8 cellular contexts compared by ENCODE assay signal in genomic region chr6:44387346-44388134, GRCh38. TPM values are rescaled to one million over a fixed set of nuclear protein-coding genes. Genes with fewer than 3 reads are reported as not detected.
DNase-seq lines count a peak whose midpoint lies in the region; ATAC-seq and TF ChIP-seq lines count a peak whose summit lies in the region.

Gene CDC5L, plus strand, starts transcription at chr6:44387706. Its CDS starts 118 bp downstream, at chr6:44387824.

- H2AFZ ChIP-seq in DND-41 (ENCODE audit: low read depth, low read length) (peak within 1 kb of the TSS; percentile 88), GM23248 (peak within 1 kb of the TSS; percentile 96)

- peaks cover 0 to 2% (median 0%) of the 10 kb centered on the region in 7 donors for H3K9me3 Mint-ChIP-seq in naive B cell
- no peaks in the 10 kb centered on the region for H3K9me3 Mint-ChIP-seq in stimulated activated memory B cell treated with anti-CD40 and anti-IgM and Interleukin-4, amounts not matched to agents 10 μg/mL and 1 μg/mL and 100 μg/mL, for 72 hours

- peaks cover 39 to 42% (median 40%) of the 10 kb centered on the region in 3 donors for H3K4me1 Mint-ChIP-seq in naive B cell
- peaks cover 40% of the 10 kb centered on the region for H3K4me1 Mint-ChIP-seq in stimulated activated memory B cell treated with anti-CD40 and anti-IgM and Interleukin-4, amounts not matched to agents 10 μg/mL and 1 μg/mL and 100 μg/mL, for 72 hours

- WGBS in GM23248 (ENCODE audit: low coverage in 1 of 2, low lambda C conversion rate in 2 of 2, missing lambda C conversion rate in 2 of 2), 2 experiments, result 0% methylated on average over 47 to 53 of the region's 56 CpGs

- H3K27ac ChIP-seq in DND-41 (ENCODE audit: low read length) (peak within 1 kb of the TSS; percentile 99), GM23248 (peak within 1 kb of the TSS; percentile 95)

- peak; percentile 98 for DNase-seq in DND-41
- peak; percentile 98 for DNase-seq in GM23248
- peak; percentile 99 for DNase-seq in LHCN-M2 (ENCODE audit: low read depth)
- DNase-seq in RPMI8226, result peak; percentile 97
- DNase-seq in activated T-helper 1 cell treated with anti-CD3 and anti-CD28 coated beads, Interleukin-2, amount 50 U/mL, for 16 hours (ENCODE audit: low read depth in 1 of 2, low spot score in 1 of 2), result peak; percentile 64 to 81
- DNase-seq in fibroblast of gingiva (ENCODE audit: low read depth), result peak; percentile 99
- DNase-seq in naive B cell, result peak; percentile 96

- H3K9me2 ChIP-seq in GM23248 (ENCODE audit: insufficient read depth), result no peaks in the 10 kb centered on the region

- H3K4me3 ChIP-seq in DND-41 (ENCODE audit: low read depth in 1 of 2, low read length in 2 of 2) (peak within 1 kb of the TSS; percentile 47 to 63), GM23248 (peak within 1 kb of the TSS; percentile 93)

- H3K27me3 ChIP-seq in DND-41 (ENCODE audit: insufficient read depth, low read length, poor library complexity) (no peaks in the 10 kb centered on the region), GM23248 (replicated peaks; ENCODE audit: insufficient read depth) (no peaks in the 10 kb centered on the region)

- peak within 1 kb of the TSS; percentile 93 to 99 (median 98) for H3K27ac Mint-ChIP-seq in naive B cell
- H3K27ac Mint-ChIP-seq in stimulated activated memory B cell treated with anti-CD40 and anti-IgM and Interleukin-4, amounts not matched to agents 10 μg/mL and 1 μg/mL and 100 μg/mL, for 72 hours, result peak within 1 kb of the TSS; percentile 92

- ATAC-seq in DND-41 (ENCODE audit: insufficient read depth, low read depth) (peak; percentile 92), naive B cell (ENCODE audit: low read depth in 2 of 2) (peak; percentile 84 to 86)
- peak; percentile 97 for ATAC-seq in stimulated activated memory B cell treated with anti-CD40 and anti-IgM and Interleukin-4, amounts not matched to agents 10 μg/mL and 1 μg/mL and 100 μg/mL, for 72 hours

- peaks cover 34% of the 10 kb centered on the region for H3K36me3 ChIP-seq in DND-41 (ENCODE audit: insufficient read depth, low read length)
- peaks cover 13% of the 10 kb centered on the region for H3K36me3 ChIP-seq in GM23248 (ENCODE audit: low read depth)

- H3K9ac ChIP-seq in DND-41 (ENCODE audit: low read depth, low read length) (peak within 1 kb of the TSS; percentile 92), GM23248 (peak within 1 kb of the TSS; percentile 91)

- H4K20me1 ChIP-seq in DND-41 (ENCODE audit: insufficient read depth, low read length) (peaks cover 31% of the 10 kb centered on the region), GM23248 (ENCODE audit: insufficient read depth) (peaks cover 6% of the 10 kb centered on the region; the same call in 1 of the 2 replicates)

- H3K4me1 ChIP-seq in DND-41 (ENCODE audit: insufficient read depth, low read length) (peaks cover 32% of the 10 kb centered on the region), GM23248 (ENCODE audit: insufficient read depth) (peaks cover 27% of the 10 kb centered on the region)

- no peaks in the 10 kb centered on the region for H3K36me3 Mint-ChIP-seq in naive B cell
- H3K36me3 Mint-ChIP-seq in stimulated activated memory B cell treated with anti-CD40 and anti-IgM and Interleukin-4, amounts not matched to agents 10 μg/mL and 1 μg/mL and 100 μg/mL, for 72 hours, result peaks cover 28% of the 10 kb centered on the region

- peaks cover 46% of the 10 kb centered on the region for H3K79me2 ChIP-seq in DND-41 (ENCODE audit: insufficient read depth, low read length)
- peaks cover 42% of the 10 kb centered on the region for H3K79me2 ChIP-seq in GM23248 (ENCODE audit: insufficient read depth)

- H3F3A ChIP-seq in GM23248 (ENCODE audit: insufficient read depth), result peaks cover 11% of the 10 kb centered on the region

- H3K9me3 ChIP-seq in DND-41 (ENCODE audit: insufficient read depth, low read length, severe bottlenecking), result no peaks in the 10 kb centered on the region
- no peaks in the 10 kb centered on the region for H3K9me3 ChIP-seq in GM23248 (ENCODE audit: low read depth)

- no peak for TF ChIP-seq CTCF in DND-41 (IDR thresholded peaks at IDR 0.05; ENCODE audit: borderline replicate concordance, extremely low read depth, low read length, poor library complexity, severe bottlenecking)

- H3K4me2 ChIP-seq in DND-41 (ENCODE audit: insufficient read depth, low read length) (peak within 1 kb of the TSS; percentile 83), GM23248 (ENCODE audit: unreplicated experiment) (peak within 1 kb of the TSS; percentile 98)

- peak within 1 kb of the TSS; percentile 88 to 100 (median 94) for H3K4me3 Mint-ChIP-seq in naive B cell
- peak within 1 kb of the TSS; percentile 91 for H3K4me3 Mint-ChIP-seq in stimulated activated memory B cell treated with anti-CD40 and anti-IgM and Interleukin-4, amounts not matched to agents 10 μg/mL and 1 μg/mL and 100 μg/mL, for 72 hours

- in situ Hi-C loops in GM23248 (cut with MboI), result no loop called here

- peaks cover 0 to 23% (median 3%) of the 10 kb centered on the region in 3 donors for H3K27me3 Mint-ChIP-seq in naive B cell
- no peaks in the 10 kb centered on the region for H3K27me3 Mint-ChIP-seq in stimulated activated memory B cell treated with anti-CD40 and anti-IgM and Interleukin-4, amounts not matched to agents 10 μg/mL and 1 μg/mL and 100 μg/mL, for 72 hours

RNA-seq across cellular contexts. Expression of gene CDC5L, which starts in this region (rescaled TPM):
- total RNA-seq in GM23248 (2014; rRNA removed; shearing (Covaris generic)), result 20.4 and 22.3 TPM in 2 replicates
- polyA plus RNA-seq in GM23248 (2016; fragmentation: Nextera tagmentation; extraction: Ambion mirVana) (15.3 and 15.9 TPM in 2 replicates), naive B cell (ENCODE audit: low read depth in 6 of 6) (10 to 100 TPM in 5 of 6 donors, 1 to 10 TPM in 1; 7.8 to 20.8 (median 17.0) TPM)
- total RNA-seq in LHCN-M2 (2014; rRNA removed), result 31.4 and 35.0 TPM in 2 replicates
- 9.3 TPM for polyA plus RNA-seq in LHCN-M2 (2012)

Comparison
In these comparisons a context has a peak if more than half of its experiments do, and no peak if none do; other contexts are left out.
1. Peak in every context shown above with its lines: DNase-seq, ATAC-seq, H3K4me3 ChIP-seq and H3K27ac ChIP-seq.